Comparison of ENCODE assay signal across 24 cellular contexts in genomic region chr13:45975337-45975736, GRCh38.
A peak's percentile ranks its signal among the peaks of the same experiment; 100 is the strongest.
DNase-seq lines count a peak whose midpoint lies in the region; ATAC-seq, FAIRE-seq and TF ChIP-seq lines count a peak whose summit lies in the region.
"Had no signal": no experiment of that assay in that cellular context is flagged by ENCODE, and none has a peak within 500 bp of the region (broad histone marks: within the 10 kb centered on the region; RNA-seq: fewer than 3 reads in every experiment).

No MANE protein-coding gene starts in this region.

- WGBS in GM12878 (ENCODE audit: insufficient coverage, insufficient replicate concordance, low lambda C conversion rate, missing lambda C conversion rate) = 97% methylated on average over 29 of the region's 29 CpGs

- no peaks in the 10 kb centered on the region for H3F3A ChIP-seq in PC-3 (ENCODE audit: low read length, unreplicated experiment)

- no peaks in the 10 kb centered on the region for H3K9me3 Mint-ChIP-seq in activated CD4-positive, alpha-beta T cell treated with anti-CD3 and anti-CD28 coated beads for 36 hours (ENCODE audit: low read depth)
- H3K9me3 Mint-ChIP-seq in activated CD4-positive, alpha-beta T cell treated with anti-CD3 and anti-CD28 coated beads, Interleukin-2, amount 10 ng/mL, durations not matched to agents 7 days and 5 days = no peaks in the 10 kb centered on the region
- H3K9me3 Mint-ChIP-seq in memory B cell = peaks cover 3% of the 10 kb centered on the region
- H3K9me3 Mint-ChIP-seq: CD4-positive, alpha-beta memory T cell had no signal

- H3K27me3 Mint-ChIP-seq in activated CD4-positive, alpha-beta T cell treated with anti-CD3 and anti-CD28 coated beads for 36 hours = no peaks in the 10 kb centered on the region
- H3K27me3 Mint-ChIP-seq in activated CD4-positive, alpha-beta T cell treated with anti-CD3 and anti-CD28 coated beads, Interleukin-2, amount 10 ng/mL, durations not matched to agents 7 days and 5 days = no peaks in the 10 kb centered on the region
- H3K27me3 Mint-ChIP-seq in memory B cell = no peaks in the 10 kb centered on the region
- H3K27me3 Mint-ChIP-seq: CD4-positive, alpha-beta memory T cell had no signal

- RAD21 ChIA-PET in GM12878 (lab: Charles Lee; ENCODE audit: unreplicated experiment) = no interaction called here

- CTCF ChIA-PET in activated CD4-positive, alpha-beta T cell treated with anti-CD3 and anti-CD28 coated beads for 36 hours (lab: Charles Lee) = no interaction called here
- CTCF ChIA-PET in activated CD4-positive, alpha-beta T cell treated with anti-CD3 and anti-CD28 coated beads, Interleukin-2, amount 10 ng/mL, durations not matched to agents 7 days and 5 days (lab: Charles Lee) = no interaction called here
- CTCF ChIA-PET in PC-3 (lab: Charles Lee) = no interaction called here
- CTCF ChIA-PET in GM12878 (lab: Yijun Ruan, JAX) = no interaction called here

- TF ChIP-seq CTCF in PC-3 (conservative IDR thresholded peaks at IDR 0.05; ENCODE audit: low read depth, low read length) = no peak
- TF ChIP-seq CTCF in GM12878 (IDR thresholded peaks at IDR 0.05 in 2 of 3, conservative IDR thresholded peaks at IDR 0.05 in 1 of 3; ENCODE audit: control insufficient read depth in 2 of 3, extremely low read depth in 1 of 3, insufficient read depth in 1 of 3, low read depth in 3 of 3, low read length in 3 of 3) = no peak

- TF ChIP-seq RAD21 in GM12878 (IDR thresholded peaks at IDR 0.05; ENCODE audit: insufficient read depth, low read depth, low read length) = no peak

- no peak for DNase-seq in activated CD4-positive, alpha-beta T cell treated with anti-CD3 and anti-CD28 coated beads for 36 hours
- no peak for DNase-seq in activated CD4-positive, alpha-beta T cell treated with anti-CD3 and anti-CD28 coated beads, Interleukin-2, amount 10 ng/mL, durations not matched to agents 7 days and 5 days
- DNase-seq in PC-3 (no peak), GM12878 (ENCODE audit: low read depth, low spot score) (no peak), memory B cell (ENCODE audit: low spot score in 2 of 2) (no peak)
- DNase-seq: Calu3; CD4-positive, alpha-beta memory T cell; DMS153; GOT3; KBM-7; NCI-H1105 treated with DMSO at 0.1 percent for 48 hours; NCI-H2029 treated with DMSO at 0.1 percent for 48 hours; NCI-H2171 treated with DMSO at 0.1 percent for 48 hours; NCI-H524 treated with DMSO at 0.1 percent for 48 hours; NCI-H82; Right ventricle myocardium superior had no signal

- no peaks in the 10 kb centered on the region for H3K9me2 ChIP-seq in PC-3 (replicated peaks; ENCODE audit: low read length)

- POLR2A ChIA-PET in activated CD4-positive, alpha-beta T cell treated with anti-CD3 and anti-CD28 coated beads for 36 hours (lab: Charles Lee) = no interaction called here
- POLR2A ChIA-PET in activated CD4-positive, alpha-beta T cell treated with anti-CD3 and anti-CD28 coated beads, Interleukin-2, amount 10 ng/mL, durations not matched to agents 7 days and 5 days (lab: Charles Lee) = no interaction called here
- POLR2A ChIA-PET in PC-3 (lab: Charles Lee; ENCODE audit: unreplicated experiment) (no interaction called here), GM12878 (lab: Charles Lee) (no interaction called here)

- FAIRE-seq in GM12878 (lab: Jason Lieb, UNC) = no peak
- FAIRE-seq: GM12892, HepG2 had no signal

- no peak for TF ChIP-seq EP300 in GM12878 (IDR thresholded peaks at IDR 0.05; ENCODE audit: borderline replicate concordance in 1 of 2, control insufficient read depth in 1 of 2, low read depth in 2 of 2, low read length in 2 of 2)

- H3K4me1 Mint-ChIP-seq in activated CD4-positive, alpha-beta T cell treated with anti-CD3 and anti-CD28 coated beads for 36 hours = no peaks in the 10 kb centered on the region
- H3K4me1 Mint-ChIP-seq in activated CD4-positive, alpha-beta T cell treated with anti-CD3 and anti-CD28 coated beads, Interleukin-2, amount 10 ng/mL, durations not matched to agents 7 days and 5 days = peaks cover 7% of the 10 kb centered on the region
- H3K4me1 Mint-ChIP-seq in memory B cell = peaks cover 3% of the 10 kb centered on the region

- H4K20me1 ChIP-seq in PC-3 (ENCODE audit: low read length) (no peaks in the 10 kb centered on the region), GM12878 (ENCODE audit: control insufficient read depth, insufficient read depth) (no peaks in the 10 kb centered on the region)
- H4K20me1 ChIP-seq: BLaER1 treated with 17β-estradiol and CSF1 and Interleukin-3, amounts not matched to agents 10 nM and 100 nM had no signal

- no peaks in the 10 kb centered on the region for H3K4me1 ChIP-seq in PC-3 (ENCODE audit: insufficient read depth, low read length)
- H3K4me1 ChIP-seq in GM12878 (ENCODE audit: control insufficient read depth, insufficient read depth, low read length) = no peaks in the 10 kb centered on the region
- H3K4me1 ChIP-seq: BLaER1 treated with 17β-estradiol and CSF1 and Interleukin-3, amounts not matched to agents 10 nM and 100 nM had no signal

- no peaks in the 10 kb centered on the region for H3K27me3 ChIP-seq in PC-3 (ENCODE audit: low read length)
- H3K27me3 ChIP-seq in GM12878 (replicated peaks in 1 of 2; ENCODE audit: control insufficient read depth in 2 of 2, insufficient read depth in 2 of 2, low read length in 1 of 2) = no peaks in the 10 kb centered on the region
- H3K27me3 ChIP-seq: BLaER1 treated with 17β-estradiol and CSF1 and Interleukin-3, amounts not matched to agents 10 nM and 100 nM had no signal

- intact Hi-C loops in activated CD4-positive, alpha-beta T cell treated with anti-CD3 and anti-CD28 coated beads for 36 hours (cut with DNase I, micrococcal nuclease) = no loop called here
- intact Hi-C loops in PC-3 (cut with micrococcal nuclease) = no loop called here
- intact Hi-C loops in GM12878 (cut with micrococcal nuclease; ENCODE audit: unreplicated experiment) = no loop called here

- no peak overlapping the region for H3K4me3 ChIP-seq in PC-3 (ENCODE audit: low read length)
- H3K4me3 ChIP-seq in GM12878 = no peak overlapping the region
- H3K4me3 ChIP-seq: BLaER1 treated with 17β-estradiol and CSF1 and Interleukin-3, amounts not matched to agents 10 nM and 100 nM had no signal

- ATAC-seq in activated CD4-positive, alpha-beta T cell treated with anti-CD3 and anti-CD28 coated beads for 36 hours = no peak
- ATAC-seq in PC-3 = no peak
- ATAC-seq in GM12878 = no peak
- ATAC-seq in memory B cell (ENCODE audit: low read depth) = no peak
- no peak for ATAC-seq in HG03139 (IDR thresholded peaks at IDR 0.05; ENCODE audit: unreplicated experiment)
- no peak for ATAC-seq in GM21423 (IDR thresholded peaks at IDR 0.05; ENCODE audit: unreplicated experiment)
- ATAC-seq in HG02763 (IDR thresholded peaks at IDR 0.05; ENCODE audit: unreplicated experiment) = no peak
- ATAC-seq: HepG2 had no signal

- TF ChIP-seq POLR2A in GM12878 (IDR thresholded peaks at IDR 0.05; ENCODE audit: low read depth, low read length) = no peak

- H3K9ac ChIP-seq in PC-3 (ENCODE audit: low read length) (no peak overlapping the region), GM12878 (ENCODE audit: control insufficient read depth, insufficient read depth, low read length) (no peak overlapping the region)
- H3K9ac ChIP-seq: BLaER1 treated with 17β-estradiol and CSF1 and Interleukin-3, amounts not matched to agents 10 nM and 100 nM had no signal

- in situ Hi-C loops in GM12878 (cut with MboI) = no loop called here

- no peak overlapping the region for H3K4me3 Mint-ChIP-seq in activated CD4-positive, alpha-beta T cell treated with anti-CD3 and anti-CD28 coated beads for 36 hours
- H3K4me3 Mint-ChIP-seq in activated CD4-positive, alpha-beta T cell treated with anti-CD3 and anti-CD28 coated beads, Interleukin-2, amount 10 ng/mL, durations not matched to agents 7 days and 5 days = no peak overlapping the region
- H3K4me3 Mint-ChIP-seq in memory B cell = no peak overlapping the region
- H3K4me3 Mint-ChIP-seq: CD4-positive, alpha-beta memory T cell had no signal

- SMC1A ChIA-PET in GM12878 (lab: Charles Lee; ENCODE audit: uncharacterized antibody, unreplicated experiment) = no interaction called here

- H3K36me3 ChIP-seq in PC-3 (ENCODE audit: low read depth, low read length) (no peaks in the 10 kb centered on the region; the same call in 1 of the 2 replicates), GM12878 (ENCODE audit: control insufficient read depth in 2 of 2, insufficient read depth in 2 of 2, low read length in 1 of 2) (peaks cover 2 to 13% of the 10 kb centered on the region in 2 experiments; a peak in 3 of 4 replicates)

- no peaks in the 10 kb centered on the region for H3K9me3 ChIP-seq in PC-3 (ENCODE audit: low read length)
- H3K9me3 ChIP-seq in GM12878 (replicated peaks; ENCODE audit: control insufficient read depth, insufficient read depth, low read length) = no peaks in the 10 kb centered on the region
- H3K9me3 ChIP-seq: BLaER1 treated with 17β-estradiol and CSF1 and Interleukin-3, amounts not matched to agents 10 nM and 100 nM had no signal

- H3K79me2 ChIP-seq in PC-3 (ENCODE audit: low read length) (no peaks in the 10 kb centered on the region), GM12878 (ENCODE audit: control insufficient read depth, insufficient read depth, low read length) (no peaks in the 10 kb centered on the region)

- BruUV-seq in PC-3 (replicated peaks; lab: Mats Ljungman, UMichigan) (TSS peak; percentile 42), GM12878 (replicated peaks; lab: Mats Ljungman, UMichigan) (TSS peak; percentile 63)

- peaks cover 46% of the 10 kb centered on the region for H3K36me3 Mint-ChIP-seq in activated CD4-positive, alpha-beta T cell treated with anti-CD3 and anti-CD28 coated beads for 36 hours (ENCODE audit: low read depth)
- H3K36me3 Mint-ChIP-seq in activated CD4-positive, alpha-beta T cell treated with anti-CD3 and anti-CD28 coated beads, Interleukin-2, amount 10 ng/mL, durations not matched to agents 7 days and 5 days (ENCODE audit: low read depth) = peaks cover 70% of the 10 kb centered on the region
- H3K36me3 Mint-ChIP-seq in memory B cell = peaks cover 50% of the 10 kb centered on the region

- H3K27ac Mint-ChIP-seq in activated CD4-positive, alpha-beta T cell treated with anti-CD3 and anti-CD28 coated beads for 36 hours = peak overlapping the region; percentile 34
- H3K27ac Mint-ChIP-seq in activated CD4-positive, alpha-beta T cell treated with anti-CD3 and anti-CD28 coated beads, Interleukin-2, amount 10 ng/mL, durations not matched to agents 7 days and 5 days = no peak overlapping the region
- H3K27ac Mint-ChIP-seq in memory B cell = peak overlapping the region; percentile 7

- H3K4me2 ChIP-seq in PC-3 (ENCODE audit: low read length) (no peak overlapping the region), GM12878 (ENCODE audit: control insufficient read depth, insufficient read depth) (no peak overlapping the region)
- H3K4me2 ChIP-seq: BLaER1 treated with 17β-estradiol and CSF1 and Interleukin-3, amounts not matched to agents 10 nM and 100 nM had no signal

- H2AFZ ChIP-seq in PC-3 (ENCODE audit: low read length) = no peak overlapping the region
- no peak overlapping the region for H2AFZ ChIP-seq in GM12878 (ENCODE audit: control insufficient read depth, low read depth, low read length)

- H3K27ac ChIP-seq in PC-3 (ENCODE audit: low read length) (no peak overlapping the region), GM12878 (ENCODE audit: control insufficient read depth, insufficient read depth) (no peak overlapping the region)
- H3K27ac ChIP-seq: 22Rv1; BLaER1 treated with 17β-estradiol and CSF1 and Interleukin-3, amounts not matched to agents 10 nM and 100 nM; HL-60 had no signal

TF ChIP-seq in GM12878, 131 proteins besides CTCF, POLR2A, EP300 and RAD21 (continues in another document):
- no peak for TF ChIP-seq CBX3 (IDR thresholded peaks at IDR 0.05; ENCODE audit: borderline replicate concordance, low read depth)
